8 cellular contexts compared by ENCODE assay signal in genomic region chr17:61398721-61399130, GRCh38. TPM values are rescaled to one million over a fixed set of nuclear protein-coding genes. Genes with fewer than 3 reads are reported as not detected.
DNase-seq lines count a peak whose midpoint lies in the region; ATAC-seq and TF ChIP-seq lines count a peak whose summit lies in the region.

No MANE protein-coding gene starts in this region.

- no peak for ATAC-seq in effector memory CD8-positive, alpha-beta T cell (replicated peaks)
- no peak for ATAC-seq in GM21515 (IDR thresholded peaks at IDR 0.05; ENCODE audit: unreplicated experiment)
- no peak for ATAC-seq in GM19328 (IDR thresholded peaks at IDR 0.05; ENCODE audit: unreplicated experiment)

- H3K4me1 Mint-ChIP-seq in effector memory CD8-positive, alpha-beta T cell (ENCODE audit: low read depth in 2 of 2), result peaks cover 26 to 32% of the 10 kb centered on the region in 2 donors
- peaks cover 33% of the 10 kb centered on the region for H3K4me1 Mint-ChIP-seq in nephron progenitor cell

- peaks cover 26% of the 10 kb centered on the region for H3K36me3 Mint-ChIP-seq in effector memory CD8-positive, alpha-beta T cell (ENCODE audit: insufficient read depth)
- no peaks in the 10 kb centered on the region for H3K36me3 Mint-ChIP-seq in nephron progenitor cell (ENCODE audit: low read depth)

- peak overlapping the region; percentile 78 for H3K4me3 ChIP-seq in BJ (ENCODE audit: low read depth, low read length)

- H3K9me3 Mint-ChIP-seq in effector memory CD8-positive, alpha-beta T cell, result no peaks in the 10 kb centered on the region
- no peaks in the 10 kb centered on the region for H3K9me3 Mint-ChIP-seq in nephron progenitor cell

- TF ChIP-seq CTCF in BJ (IDR thresholded peaks at IDR 0.05; ENCODE audit: insufficient read depth, low read depth, low read length) (no peak), nephron progenitor cell (IDR thresholded peaks at IDR 0.05) (no peak)

- no peaks in the 10 kb centered on the region for H3K27me3 ChIP-seq in BJ (ENCODE audit: control insufficient read depth, insufficient read depth, low read length)

- H3K4me3 Mint-ChIP-seq in effector memory CD8-positive, alpha-beta T cell, result peak overlapping the region; percentile 61 to 65
- H3K4me3 Mint-ChIP-seq in nephron progenitor cell, result peak overlapping the region; percentile 85

- POLR2A ChIA-PET in BJ (lab: Charles Lee), result no interaction called here

- CTCF ChIA-PET in BJ (lab: Yijun Ruan, JAX), result interaction anchor here (0.8 to 4.7 kb wide), 10 partner anchors 10 to 427 kb away, joined by 3 to 18 read pairs (median 4); no protein-coding TSS in a partner anchor

- DNase-seq in BJ (ENCODE audit: low read depth), result no peak
- peak; percentile 67 for DNase-seq in NCI-H69 (lab: John Stamatoyannopoulos, UW)
- DNase-seq in effector memory CD8-positive, alpha-beta T cell, result no peak
- DNase-seq in nephron progenitor cell, result no peak
- DNase-seq in AML-193 (lab: John Stamatoyannopoulos, UW), result no peak
- DNase-seq in activated CD8-positive, alpha-beta memory T cell treated with anti-CD3 and anti-CD28 coated beads, Interleukin-2, amount 50 U/mL, for 4 hours, result no peak

- H3K36me3 ChIP-seq in BJ (ENCODE audit: control insufficient read depth, insufficient read depth, low read length), result peaks cover 8% of the 10 kb centered on the region

- H3K27ac Mint-ChIP-seq in effector memory CD8-positive, alpha-beta T cell, result no peak overlapping the region
- no peak overlapping the region for H3K27ac Mint-ChIP-seq in nephron progenitor cell

- H3K27me3 Mint-ChIP-seq in effector memory CD8-positive, alpha-beta T cell, result peaks cover 52 to 65% of the 10 kb centered on the region in 2 donors
- H3K27me3 Mint-ChIP-seq in nephron progenitor cell (ENCODE audit: low read depth, poor library complexity), result peaks cover 93% of the 10 kb centered on the region

RNA-seq across cellular contexts. Expression of gene TBX2, which starts 0.9 kb away (rescaled TPM):
- polyA plus RNA-seq in BJ (2011; rRNA removed), result 4.3 and 7.8 TPM in 2 replicates
- 8.2 and 9.0 TPM in 2 replicates for polyA minus RNA-seq in BJ (2011; rRNA and poly(A)+ RNA removed)

RNA-seq across cellular contexts. Expression of gene TBX4, which starts 53.5 kb away (rescaled TPM):
- polyA plus RNA-seq in BJ (2011; rRNA removed), result 2.8 and 3.7 TPM in 2 replicates
- 2.3 and 2.4 TPM in 2 replicates for polyA minus RNA-seq in BJ (2011; rRNA and poly(A)+ RNA removed)
